23 cellular contexts compared by ENCODE assay signal in genomic region chr18:11676386-11676785, GRCh38.
"Had no signal": no experiment of that assay in that cellular context is flagged by ENCODE, and none has a peak within 500 bp of the region (broad histone marks: within the 10 kb centered on the region; RNA-seq: fewer than 3 reads in every experiment).

No MANE protein-coding gene starts in this region.

- FAIRE-seq: endometrium, islet of Langerhans had no signal

- H3K4me1 ChIP-seq: gastrocnemius medialis, heart right ventricle, left lung, lower lobe of right lung had no signal

- ATAC-seq: esophagus mucosa; gastrocnemius medialis; heart right ventricle; left lung; left ventricle myocardium superior; lower lobe of right lung; naive thymus-derived CD4-positive, alpha-beta T cell had no signal

- H3K9me3 ChIP-seq: esophagus squamous epithelium, gastrocnemius medialis, heart right ventricle, left lung, lower lobe of right lung had no signal

- H3K27ac Mint-ChIP-seq: naive thymus-derived CD4-positive, alpha-beta T cell had no signal

- H3K4me3 ChIP-seq: coronary artery, dorsolateral prefrontal cortex, esophagus squamous epithelium, gastrocnemius medialis, heart right ventricle, left lung, lower lobe of right lung had no signal

- H3K36me3 Mint-ChIP-seq: naive thymus-derived CD4-positive, alpha-beta T cell had no signal

- DNase-seq: dermis blood vessel endothelial cell; dorsolateral prefrontal cortex; effector CD4-positive, alpha-beta T cell; effector memory CD4-positive, alpha-beta T cell; erythroblast; esophagus squamous epithelium; foreskin fibroblast; foreskin melanocyte; gastrocnemius medialis; glutamatergic neuron; heart right ventricle; hippocampal formation; left lung; left ventricle myocardium superior; lower lobe of right lung; mesenchymal stem cell; midbrain; naive thymus-derived CD4-positive, alpha-beta T cell had no signal

- H3K4me3 Mint-ChIP-seq: naive thymus-derived CD4-positive, alpha-beta T cell had no signal

- H3K27ac ChIP-seq: coronary artery, dorsolateral prefrontal cortex, epithelial cell of prostate, esophagus squamous epithelium, gastrocnemius medialis, heart right ventricle, left lung, lower lobe of right lung had no signal

- H3K36me3 ChIP-seq: esophagus squamous epithelium, gastrocnemius medialis, heart right ventricle, left lung, lower lobe of right lung had no signal
